ENCODE assay signal across 8 cellular contexts in genomic region chr18:961644-962355, GRCh38. TPM values are rescaled to one million over a fixed set of nuclear protein-coding genes. Genes with fewer than 3 reads are reported as not detected.
A peak's percentile ranks its signal among the peaks of the same experiment; 100 is the strongest.
DNase-seq lines count a peak whose midpoint lies in the region; ATAC-seq and TF ChIP-seq lines count a peak whose summit lies in the region.

No MANE protein-coding gene starts in this region.

- H3K79me2 ChIP-seq in parathyroid adenoma, result no peaks in the 10 kb centered on the region

- H2AFZ ChIP-seq in parathyroid adenoma, result peak overlapping the region; percentile 3

- H3K27ac ChIP-seq in parathyroid adenoma, result no peak overlapping the region

- ATAC-seq in natural killer cell, result peak in 1 of 3 donors; percentile 54
- ATAC-seq in natural killer cell treated with Interleukin-12 subunit alpha and Interleukin-12 subunit beta and Interleukin-15 and Interleukin-18, amount 100 ng/mL, for 72 hours, result no peak
- ATAC-seq in GM19351 (IDR thresholded peaks at IDR 0.05; ENCODE audit: unreplicated experiment), result no peak
- ATAC-seq in GM19455 (IDR thresholded peaks at IDR 0.05; ENCODE audit: unreplicated experiment), result no peak

- H3K4me1 ChIP-seq in parathyroid adenoma, result no peaks in the 10 kb centered on the region

- H3K9me3 ChIP-seq in parathyroid adenoma (ENCODE audit: control insufficient read depth, low read length), result no peaks in the 10 kb centered on the region

- H3K36me3 Mint-ChIP-seq in natural killer cell, result no peaks in the 10 kb centered on the region
- H3K36me3 Mint-ChIP-seq in natural killer cell treated with Interleukin-12 subunit alpha and Interleukin-12 subunit beta and Interleukin-15 and Interleukin-18, amount 100 ng/mL, for 72 hours, result no peaks in the 10 kb centered on the region

- no peaks in the 10 kb centered on the region for H3K27me3 ChIP-seq in parathyroid adenoma (ENCODE audit: control insufficient read depth, insufficient read depth, low read length)

- H3K9ac ChIP-seq in parathyroid adenoma, result no peak overlapping the region

- no peak overlapping the region for H3K27ac Mint-ChIP-seq in natural killer cell
- no peak overlapping the region for H3K27ac Mint-ChIP-seq in natural killer cell treated with Interleukin-12 subunit alpha and Interleukin-12 subunit beta and Interleukin-15 and Interleukin-18, amount 100 ng/mL, for 72 hours

- H3K4me3 Mint-ChIP-seq in natural killer cell, result no peak overlapping the region
- no peak overlapping the region for H3K4me3 Mint-ChIP-seq in natural killer cell treated with Interleukin-12 subunit alpha and Interleukin-12 subunit beta and Interleukin-15 and Interleukin-18, amount 100 ng/mL, for 72 hours

- H3K4me3 ChIP-seq in fibroblast of the aortic adventitia (ENCODE audit: low read depth, low read length) (peak overlapping the region; percentile 68), parathyroid adenoma (ENCODE audit: low read depth, low read length) (no peak overlapping the region)

- no peaks in the 10 kb centered on the region for H3K36me3 ChIP-seq in parathyroid adenoma (ENCODE audit: control insufficient read depth, insufficient read depth, low read length)

- no peaks in the 10 kb centered on the region for H3K9me3 Mint-ChIP-seq in natural killer cell
- H3K9me3 Mint-ChIP-seq in natural killer cell treated with Interleukin-12 subunit alpha and Interleukin-12 subunit beta and Interleukin-15 and Interleukin-18, amount 100 ng/mL, for 72 hours, result no peaks in the 10 kb centered on the region

- intact Hi-C loops in natural killer cell (cut with micrococcal nuclease), result loop anchor here (1.0 kb wide), 1 partner anchor 97 kb away; no protein-coding TSS in a partner anchor

- H3K4me2 ChIP-seq in parathyroid adenoma (ENCODE audit: low read length), result peak overlapping the region; percentile 64

- H3K27me3 Mint-ChIP-seq in natural killer cell (ENCODE audit: low read depth in 2 of 2), result peaks cover 10 to 31% of the 10 kb centered on the region in 2 donors
- peaks cover 17 to 41% of the 10 kb centered on the region in 2 donors for H3K27me3 Mint-ChIP-seq in natural killer cell treated with Interleukin-12 subunit alpha and Interleukin-12 subunit beta and Interleukin-15 and Interleukin-18, amount 100 ng/mL, for 72 hours

- H3K4me1 Mint-ChIP-seq in natural killer cell, result peaks cover 0 to 8% of the 10 kb centered on the region in 2 donors
- peaks cover 0 to 3% of the 10 kb centered on the region in 2 donors for H3K4me1 Mint-ChIP-seq in natural killer cell treated with Interleukin-12 subunit alpha and Interleukin-12 subunit beta and Interleukin-15 and Interleukin-18, amount 100 ng/mL, for 72 hours (ENCODE audit: low read depth in 2 of 2)

- DNase-seq in natural killer cell (peak; percentile 24), NCI-H2227 treated with DMSO at 0.1 percent for 48 hours (lab: John Stamatoyannopoulos, UW) (peak; percentile 27), activated T-cell treated with anti-CD3 and anti-CD28 coated beads for 24 hours (ENCODE audit: low read depth) (peak; percentile 4), fibroblast of the aortic adventitia (ENCODE audit: low read depth) (peak; percentile 80)
- no peak for DNase-seq in natural killer cell treated with Interleukin-12 subunit alpha and Interleukin-12 subunit beta and Interleukin-15 and Interleukin-18, amount 100 ng/mL, for 72 hours (ENCODE audit: low spot score)

- TF ChIP-seq CTCF in natural killer cell (IDR thresholded peaks at IDR 0.05) (peak; percentile 92), fibroblast of the aortic adventitia (IDR thresholded peaks at IDR 0.05; ENCODE audit: insufficient read depth, low read length) (peak; percentile 90), parathyroid adenoma (IDR thresholded peaks at IDR 0.05) (peak; percentile 77)

RNA-seq across cellular contexts. Expression of gene ADCYAP1, which starts 57.1 kb away (rescaled TPM):
- under 1 TPM in 1 of 3 donors, not detected in 2; 0.45 TPM for total RNA-seq in natural killer cell
- under 1 TPM in 1 of 2 donors, not detected in 1; 0.31 TPM for total RNA-seq in natural killer cell treated with Interleukin-12 subunit alpha and Interleukin-12 subunit beta and Interleukin-15 and Interleukin-18, amount 100 ng/mL, for 72 hours
- total RNA-seq in fibroblast of the aortic adventitia (ENCODE audit: low replicate concordance), result 0.16 and 0.72 TPM in 2 replicates
